Comparison of ENCODE assay signal across 33 cellular contexts in the genomic region with DNA sequence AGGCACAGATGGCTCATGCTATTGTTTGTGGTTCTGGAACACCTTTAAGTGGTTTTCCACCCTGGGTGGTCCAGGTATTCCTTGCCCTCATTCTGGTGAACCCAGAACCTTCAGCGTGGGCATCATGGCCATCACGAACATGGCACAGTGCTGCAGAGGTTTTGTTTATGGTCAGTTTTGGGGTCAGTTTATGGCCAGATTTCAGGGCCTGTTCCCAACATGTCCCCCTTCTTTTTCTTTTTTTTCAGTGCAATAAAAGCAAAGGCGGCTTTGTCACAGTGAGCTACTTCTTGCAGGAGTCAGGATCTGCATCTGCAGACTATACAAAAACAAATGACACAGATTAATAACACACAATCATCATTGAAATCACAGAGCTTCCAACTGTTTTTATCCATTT.
"Had no signal": no experiment of that assay in that cellular context is flagged by ENCODE, and none has a peak within 500 bp of the region (broad histone marks: within the 10 kb centered on the region; RNA-seq: fewer than 3 reads in every experiment).

No MANE protein-coding gene starts in this region.

- H3K4me3 ChIP-seq: ascending aorta, breast epithelium, cardiac muscle cell, coronary artery, dorsolateral prefrontal cortex, esophagus muscularis mucosa, gastrocnemius medialis, heart left ventricle had no signal

- H3K27me3 ChIP-seq: ascending aorta, breast epithelium, cardiac muscle cell, dorsolateral prefrontal cortex, esophagus muscularis mucosa, foreskin keratinocyte, gastrocnemius medialis, heart left ventricle had no signal

- H3K27ac ChIP-seq: ascending aorta, breast epithelium, cardiac muscle cell, coronary artery, dorsolateral prefrontal cortex, esophagus muscularis mucosa, foreskin keratinocyte, gastrocnemius medialis, heart left ventricle had no signal

- H3K4me3 Mint-ChIP-seq: activated CD4-positive, alpha-beta memory T cell treated with anti-CD3 and anti-CD28 coated beads for 36 hours; activated CD4-positive, alpha-beta T cell treated with anti-CD3 and anti-CD28 coated beads for 36 hours; activated CD4-positive, alpha-beta T cell treated with anti-CD3 and anti-CD28 coated beads, Interleukin-2, amount 10 ng/mL, durations not matched to agents 24 days and 14 days; activated CD8-positive, alpha-beta memory T cell treated with anti-CD3 and anti-CD28 coated beads, Interleukin-2, amount 10 ng/mL, durations not matched to agents 7 days and 5 days; activated CD8-positive, alpha-beta T cell treated with anti-CD3 and anti-CD28 coated beads, Interleukin-2, amount 10 ng/mL, durations not matched to agents 7 days and 5 days; activated naive CD4-positive, alpha-beta T cell treated with anti-CD3 and anti-CD28 coated beads for 36 hours; activated naive CD8-positive, alpha-beta T cell; activated T-helper 1 cell treated with anti-CD3 and anti-CD28 coated beads, Interleukin-12 subunit alpha, Interleukin-12 subunit beta, Interleukin-2, Interleukin-4 antibody, amounts not matched to agents 30 ng/mL and 10 ng/mL and 1 ng/mL, durations not matched to agents 14 hours and 24 hours and 36 hours; brain; dendritic cell treated with granulocyte-macrophage colony-stimulating factor and Interleukin-4, amounts not matched to agents 40 ng/mL and 50 ng/mL, for 4 days had no signal

- ATAC-seq: activated CD4-positive, alpha-beta T cell treated with anti-CD3 and anti-CD28 coated beads for 36 hours; activated CD8-positive, alpha-beta memory T cell treated with anti-CD3 and anti-CD28 coated beads, Interleukin-2, amount 10 ng/mL, durations not matched to agents 7 days and 5 days; activated CD8-positive, alpha-beta T cell treated with anti-CD3 and anti-CD28 coated beads, Interleukin-2, amount 10 ng/mL, durations not matched to agents 7 days and 5 days; foreskin keratinocyte; gastrocnemius medialis; heart left ventricle had no signal

- H3K27ac Mint-ChIP-seq: activated CD4-positive, alpha-beta memory T cell treated with anti-CD3 and anti-CD28 coated beads for 36 hours; activated CD4-positive, alpha-beta T cell treated with anti-CD3 and anti-CD28 coated beads for 36 hours; activated CD4-positive, alpha-beta T cell treated with anti-CD3 and anti-CD28 coated beads, Interleukin-2, amount 10 ng/mL, durations not matched to agents 24 days and 14 days; activated CD8-positive, alpha-beta memory T cell treated with anti-CD3 and anti-CD28 coated beads, Interleukin-2, amount 10 ng/mL, durations not matched to agents 7 days and 5 days; activated CD8-positive, alpha-beta T cell treated with anti-CD3 and anti-CD28 coated beads, Interleukin-2, amount 10 ng/mL, durations not matched to agents 7 days and 5 days; activated naive CD4-positive, alpha-beta T cell treated with anti-CD3 and anti-CD28 coated beads for 36 hours; activated naive CD8-positive, alpha-beta T cell; activated T-helper 1 cell treated with anti-CD3 and anti-CD28 coated beads, Interleukin-12 subunit alpha, Interleukin-12 subunit beta, Interleukin-2, Interleukin-4 antibody, amounts not matched to agents 30 ng/mL and 10 ng/mL and 1 ng/mL, durations not matched to agents 14 hours and 24 hours and 36 hours; activated T-helper 2 cell treated with anti-CD3 and anti-CD28 coated beads, Interferon-gamma antibody, Interleukin-2, Interleukin-4, amounts not matched to agents 10 μg/mL and 5 μg/mL and 100 μg/mL, durations not matched to agents 14 hours and 24 hours and 36 hours; brain; dendritic cell treated with granulocyte-macrophage colony-stimulating factor and Interleukin-4, amounts not matched to agents 40 ng/mL and 50 ng/mL, for 4 days had no signal

- H3K27me3 Mint-ChIP-seq: activated CD4-positive, alpha-beta memory T cell treated with anti-CD3 and anti-CD28 coated beads for 36 hours; activated CD4-positive, alpha-beta T cell treated with anti-CD3 and anti-CD28 coated beads for 36 hours; activated CD4-positive, alpha-beta T cell treated with anti-CD3 and anti-CD28 coated beads, Interleukin-2, amount 10 ng/mL, durations not matched to agents 24 days and 14 days; activated CD8-positive, alpha-beta memory T cell treated with anti-CD3 and anti-CD28 coated beads, Interleukin-2, amount 10 ng/mL, durations not matched to agents 7 days and 5 days; activated naive CD8-positive, alpha-beta T cell; dendritic cell treated with granulocyte-macrophage colony-stimulating factor and Interleukin-4, amounts not matched to agents 40 ng/mL and 50 ng/mL, for 4 days had no signal

- H3K9me3 ChIP-seq: gastrocnemius medialis had no signal

- DNase-seq: activated CD4-positive, alpha-beta memory T cell treated with anti-CD3 and anti-CD28 coated beads for 36 hours; activated CD4-positive, alpha-beta T cell treated with anti-CD3 and anti-CD28 coated beads for 36 hours; activated CD4-positive, alpha-beta T cell treated with anti-CD3 and anti-CD28 coated beads, Interleukin-2, amount 10 ng/mL, durations not matched to agents 24 days and 14 days; activated CD4-positive, CD25-positive, alpha-beta regulatory T cell; activated CD4-positive, CD25-positive, alpha-beta regulatory T cell treated with anti-CD3 and anti-CD28 coated beads, Interleukin-2, amount 50 U/mL, for 72 hours; activated CD8-positive, alpha-beta memory T cell treated with anti-CD3 and anti-CD28 coated beads, Interleukin-2, amount 10 ng/mL, durations not matched to agents 7 days and 5 days; activated CD8-positive, alpha-beta memory T cell treated with anti-CD3 and anti-CD28 coated beads, Interleukin-2, amount 50 U/mL, for 4 hours; activated CD8-positive, alpha-beta T cell treated with anti-CD3 and anti-CD28 coated beads, Interleukin-2, amount 10 ng/mL, durations not matched to agents 7 days and 5 days; activated effector memory CD4-positive, alpha-beta T cell treated with anti-CD3 and anti-CD28 coated beads, Interleukin-2, amount 50 U/mL, for 16 hours; activated naive CD4-positive, alpha-beta T cell treated with anti-CD3 and anti-CD28 coated beads for 36 hours; activated T-cell treated with anti-CD3 and anti-CD28 coated beads, Interleukin-2, amount 50 U/mL, for 1 hour; activated T-cell treated with anti-CD3 and anti-CD28 coated beads, Interleukin-2, amount 50 U/mL, for 48 hours; amygdala; central memory CD4-positive, alpha-beta T cell; cerebellar nuclear complex; dorsolateral prefrontal cortex; effector memory CD4-positive, alpha-beta T cell; erythroblast; gastrocnemius medialis; glutamatergic neuron; heart left ventricle; T-helper 2 cell had no signal

- H3K4me1 Mint-ChIP-seq: activated CD4-positive, alpha-beta T cell treated with anti-CD3 and anti-CD28 coated beads for 36 hours; brain had no signal

- H3K36me3 Mint-ChIP-seq: brain had no signal

- H3K4me1 ChIP-seq: ascending aorta, breast epithelium, esophagus muscularis mucosa, gastrocnemius medialis, heart left ventricle had no signal

- H3K36me3 ChIP-seq: ascending aorta, breast epithelium, cardiac muscle cell, esophagus muscularis mucosa, gastrocnemius medialis, heart left ventricle had no signal
